Comparison of ENCODE assay signal across 20 cellular contexts in genomic region chr2:17429130-17429529, GRCh38.
DNase-seq lines count a peak whose midpoint lies in the region; ATAC-seq and TF ChIP-seq lines count a peak whose summit lies in the region.
"Had no signal": no experiment of that assay in that cellular context is flagged by ENCODE, and none has a peak within 500 bp of the region (broad histone marks: within the 10 kb centered on the region; RNA-seq: fewer than 3 reads in every experiment).

No MANE protein-coding gene starts in this region.

- H4K91ac ChIP-seq in mesenchymal stem cell (ENCODE audit: low read length): no peak overlapping the region

- no peak overlapping the region for H2BK15ac ChIP-seq in mesenchymal stem cell (ENCODE audit: low read depth, poor library complexity, severe bottlenecking)

- WGBS in mesenchymal stem cell: no CpG with 5 or more reads among the region's 1 CpG

- H3K23ac ChIP-seq in mesenchymal stem cell (ENCODE audit: low read length in 2 of 2): no peak overlapping the region

- H3K36me3 ChIP-seq in MM.1S (replicated peaks; ENCODE audit: insufficient read depth, low read length) (no peaks in the 10 kb centered on the region), mesenchymal stem cell (ENCODE audit: control insufficient read depth in 1 of 2, insufficient read depth in 2 of 2, low read depth in 1 of 2, low read length in 2 of 2) (no peaks in the 10 kb centered on the region)
- H3K36me3 ChIP-seq: prostate gland had no signal

- peak; percentile 37 for DNase-seq in Caki2 (ENCODE audit: low read depth)
- peak; percentile 30 for DNase-seq in MM.1S
- peak; percentile 56 for DNase-seq in choroid plexus epithelial cell (ENCODE audit: low read depth)
- no peak for DNase-seq in mesenchymal stem cell
- DNase-seq in stimulated activated CD4-positive, alpha-beta T cell treated with anti-CD3 and anti-CD28 coated beads, Interleukin-2, amount 100 ng/mL, for 48 hours: no peak
- no peak for DNase-seq in stimulated activated CD4-positive, alpha-beta T cell treated with anti-CD3 and anti-CD28 coated beads, Interleukin-4, amount 100 ng/mL, for 1 hour
- no peak for DNase-seq in activated effector memory CD4-positive, alpha-beta T cell treated with anti-CD3 and anti-CD28 coated beads, Interleukin-2, amount 50 U/mL, for 16 hours
- DNase-seq: activated naive CD4-positive, alpha-beta T cell treated with anti-CD3 and anti-CD28 coated beads, Interleukin-2, amount 50 U/mL, for 16 hours; activated T-cell treated with anti-CD3 and anti-CD28 coated beads for 4 hours; caudate nucleus; COR-L47; effector CD8-positive, alpha-beta T cell; naive thymus-derived CD4-positive, alpha-beta T cell; NCI-H1048; NCI-H2081 treated with DMSO at 0.1 percent for 48 hours; NCI-H526; PC-3 had no signal

- no peak overlapping the region for H2BK120ac ChIP-seq in mesenchymal stem cell (ENCODE audit: low read depth, low read length)

- H3K9me2 ChIP-seq in MM.1S (replicated peaks; ENCODE audit: insufficient read depth, low read length): no peaks in the 10 kb centered on the region

- no peaks in the 10 kb centered on the region for H3F3A ChIP-seq in MM.1S (ENCODE audit: insufficient read depth, low read length)

- H3K4me3 ChIP-seq in MM.1S (ENCODE audit: low read length): no peak overlapping the region
- no peak overlapping the region for H3K4me3 ChIP-seq in choroid plexus epithelial cell (ENCODE audit: low read depth, low read length)
- H3K4me3 ChIP-seq in mesenchymal stem cell (ENCODE audit: insufficient read depth in 1 of 2, low read depth in 1 of 2, low read length in 2 of 2): no peak overlapping the region
- H3K4me3 ChIP-seq: prostate gland, SK-N-MC had no signal

- no peaks in the 10 kb centered on the region for H3K9me3 ChIP-seq in MM.1S (replicated peaks; ENCODE audit: insufficient read depth, low read length)
- H3K9me3 ChIP-seq in mesenchymal stem cell (ENCODE audit: control insufficient read depth, low read length): no peaks in the 10 kb centered on the region
- H3K9me3 ChIP-seq: prostate gland had no signal

- H3K4ac ChIP-seq in mesenchymal stem cell (ENCODE audit: low read depth in 1 of 2, low read length in 2 of 2): no peak overlapping the region

- no peak overlapping the region for H3K18ac ChIP-seq in mesenchymal stem cell (ENCODE audit: low read depth in 1 of 2, low read length in 2 of 2)

- H2BK5ac ChIP-seq in mesenchymal stem cell (ENCODE audit: low read depth, low read length, poor library complexity, severe bottlenecking): no peak overlapping the region

- H3K4me1 ChIP-seq in MM.1S (ENCODE audit: low read length) (peaks cover 18% of the 10 kb centered on the region), mesenchymal stem cell (ENCODE audit: control insufficient read depth, insufficient read depth, low read depth, low read length) (no peaks in the 10 kb centered on the region)
- H3K4me1 ChIP-seq: prostate gland had no signal

- no peak overlapping the region for H4K8ac ChIP-seq in mesenchymal stem cell (ENCODE audit: low read length)

- H3K14ac ChIP-seq in mesenchymal stem cell (ENCODE audit: low read length in 2 of 2): no peak overlapping the region

- H2AK5ac ChIP-seq in mesenchymal stem cell (ENCODE audit: low read length, severe bottlenecking): no peak overlapping the region

- H3K4me2 ChIP-seq in MM.1S (ENCODE audit: low read depth, low read length) (peak overlapping the region; percentile 40; the same call in 1 of the 2 replicates), mesenchymal stem cell (ENCODE audit: low read length, poor library complexity, severe bottlenecking) (no peak overlapping the region)

- H4K20me1 ChIP-seq in MM.1S (ENCODE audit: insufficient read depth, low read length): no peaks in the 10 kb centered on the region

- no peak overlapping the region for H2BK12ac ChIP-seq in mesenchymal stem cell (ENCODE audit: low read length in 2 of 2)

- H3K9ac ChIP-seq in MM.1S (ENCODE audit: low read length): no peak overlapping the region
- no peak overlapping the region for H3K9ac ChIP-seq in mesenchymal stem cell (ENCODE audit: low read length)

- H3K79me2 ChIP-seq in MM.1S (ENCODE audit: low read length): no peaks in the 10 kb centered on the region

- no peak for ATAC-seq in HG03469 (IDR thresholded peaks at IDR 0.05; ENCODE audit: unreplicated experiment)
- ATAC-seq: naive thymus-derived CD4-positive, alpha-beta T cell; PC-3 had no signal

- H3K27me3 ChIP-seq in MM.1S (replicated peaks; ENCODE audit: insufficient read depth, low read length) (no peaks in the 10 kb centered on the region), mesenchymal stem cell (ENCODE audit: control insufficient read depth in 1 of 2, insufficient read depth in 1 of 2, low read length in 2 of 2) (no peaks in the 10 kb centered on the region)

- H3K79me1 ChIP-seq in mesenchymal stem cell (replicated peaks; ENCODE audit: low read length, poor library complexity, severe bottlenecking): no peaks in the 10 kb centered on the region

- H2AFZ ChIP-seq in MM.1S (ENCODE audit: low read length) (peak overlapping the region; percentile 15; the same call in 1 of the 2 replicates), mesenchymal stem cell (ENCODE audit: low read depth, low read length) (no peak overlapping the region)

- TF ChIP-seq CTCF in MM.1S (IDR thresholded peaks at IDR 0.05; ENCODE audit: low read length) (no peak), choroid plexus epithelial cell (conservative IDR thresholded peaks at IDR 0.05; ENCODE audit: low read depth, low read length) (no peak)

- in situ Hi-C loops in Caki2 (cut with HindIII; ENCODE audit: low pct_unique_long_range_greater_than_20kb, low sequenced_read_pairs): no loop called here

- peak overlapping the region; percentile 4; the same call in 1 of the 2 replicates for H3K27ac ChIP-seq in MM.1S (ENCODE audit: low read length)
- peak overlapping the region; percentile 30 for H3K27ac ChIP-seq in mesenchymal stem cell (ENCODE audit: low read length, poor library complexity, severe bottlenecking)
- H3K27ac ChIP-seq: prostate gland, SK-N-MC had no signal

Comparison
In these comparisons a context has a peak if more than half of its experiments do, and no peak if none do; other contexts are left out.
1. DNase-seq: peak in Caki2 (single experiment), MM.1S (single experiment) and choroid plexus epithelial cell (single experiment); none in mesenchymal stem cell (single experiment), stimulated activated CD4-positive, alpha-beta T cell treated with anti-CD3 and anti-CD28 coated beads, Interleukin-2, amount 100 ng/mL, for 48 hours (0 of 2), stimulated activated CD4-positive, alpha-beta T cell treated with anti-CD3 and anti-CD28 coated beads, Interleukin-4, amount 100 ng/mL, for 1 hour (single experiment) and activated effector memory CD4-positive, alpha-beta T cell treated with anti-CD3 and anti-CD28 coated beads, Interleukin-2, amount 50 U/mL, for 16 hours (single experiment).